In the genomic region with DNA sequence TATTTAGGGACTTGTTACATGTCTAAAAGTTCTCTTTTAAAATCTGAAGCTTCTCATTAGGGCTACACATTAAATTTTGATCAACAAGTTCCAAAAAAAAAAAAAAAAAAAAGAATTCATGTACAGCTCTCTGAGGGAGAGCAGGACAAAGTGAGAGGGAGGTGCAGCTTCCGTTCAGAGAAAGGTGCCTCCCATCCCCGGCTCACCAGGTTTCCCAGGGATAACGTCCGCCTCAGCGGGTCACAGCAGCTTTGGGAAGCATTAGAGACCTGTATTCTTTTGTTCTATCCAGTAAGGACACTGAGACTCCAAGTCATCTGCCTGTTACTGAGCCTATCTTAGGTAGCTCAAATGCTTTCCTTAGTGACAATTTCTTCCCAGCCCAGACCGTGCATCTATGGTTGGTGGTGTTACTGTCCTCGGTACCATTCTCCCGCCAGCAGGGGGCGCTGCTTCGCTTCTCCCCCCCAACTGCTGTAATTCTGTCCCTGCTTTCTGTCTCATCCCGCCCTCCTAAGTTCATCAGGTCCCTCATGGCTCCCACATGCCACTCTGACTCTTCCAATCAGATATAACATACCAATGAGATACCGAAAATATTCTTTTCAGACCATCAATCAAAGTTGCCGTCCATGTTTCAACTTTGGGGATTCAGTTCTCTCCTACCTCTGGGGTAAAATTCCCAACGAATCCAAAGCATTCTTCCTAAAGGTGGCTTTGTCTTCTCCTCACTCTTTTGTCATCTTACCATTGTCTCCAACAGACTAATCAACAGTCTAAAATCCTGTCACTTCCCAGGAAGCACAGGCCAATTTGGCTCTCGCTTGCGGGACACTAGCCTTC, we compare ENCODE assay signal across 8 cellular contexts.
DNase-seq lines count a peak whose midpoint lies in the region; ATAC-seq and TF ChIP-seq lines count a peak whose summit lies in the region.

No MANE protein-coding gene starts in this region.

- H3K36me3 ChIP-seq in DOHH2 (ENCODE audit: control insufficient read depth, low read length), result no peaks in the 10 kb centered on the region
- no peaks in the 10 kb centered on the region for H3K36me3 ChIP-seq in SU-DHL-6 (ENCODE audit: low read length)

- ATAC-seq in GM19468 (IDR thresholded peaks at IDR 0.05; ENCODE audit: extremely low read depth, unreplicated experiment), result peak; percentile 50
- peak; percentile 74 for ATAC-seq in HG03565 (IDR thresholded peaks at IDR 0.05; ENCODE audit: unreplicated experiment)

- TF ChIP-seq CTCF in DOHH2 (IDR thresholded peaks at IDR 0.05; ENCODE audit: low read depth, low read length, poor library complexity, severe bottlenecking), result peak; percentile 95
- TF ChIP-seq CTCF in SU-DHL-6 (IDR thresholded peaks at IDR 0.05; ENCODE audit: insufficient read depth, low read length, poor library complexity, severe bottlenecking), result peak; percentile 65
- peak; percentile 77 for TF ChIP-seq CTCF in astrocyte of the spinal cord (IDR thresholded peaks at IDR 0.05; ENCODE audit: low read depth, low read length)

- no peaks in the 10 kb centered on the region for H3K9me2 ChIP-seq in DOHH2 (replicated peaks; ENCODE audit: control insufficient read depth, low read length)
- H3K9me2 ChIP-seq in SU-DHL-6 (replicated peaks; ENCODE audit: insufficient read depth, low read length), result no peaks in the 10 kb centered on the region

- H3K4me3 ChIP-seq in DOHH2 (ENCODE audit: low read length) (no peak overlapping the region), SU-DHL-6 (ENCODE audit: insufficient read depth, low read length, poor library complexity, severe bottlenecking) (no peak overlapping the region), astrocyte of the spinal cord (ENCODE audit: low read depth, low read length) (no peak overlapping the region)

- H3K4me1 ChIP-seq in DOHH2 (ENCODE audit: control insufficient read depth, low read length), result no peaks in the 10 kb centered on the region

- DNase-seq in astrocyte of the spinal cord (ENCODE audit: low read depth, low spot score) (peak; percentile 46), iris pigment epithelial cell (ENCODE audit: low read depth) (peak; percentile 56), NCI-H1694 (lab: John Stamatoyannopoulos, UW) (no peak)
- DNase-seq in stimulated activated CD4-positive, alpha-beta T cell treated with anti-CD3 and anti-CD28 coated beads, TNF-alpha, amount 100 ng/mL, for 4 hours (ENCODE audit: low read depth in 3 of 3), result peak in 2 of 3 experiments; percentile 4 to 9

- H3K9me3 ChIP-seq in DOHH2 (ENCODE audit: control insufficient read depth, insufficient read depth, low read length) (no peaks in the 10 kb centered on the region), SU-DHL-6 (ENCODE audit: insufficient read depth, low read length) (no peaks in the 10 kb centered on the region)

- no peaks in the 10 kb centered on the region for H4K20me1 ChIP-seq in DOHH2 (ENCODE audit: control insufficient read depth, insufficient read depth, low read depth, low read length)
- H4K20me1 ChIP-seq in SU-DHL-6 (ENCODE audit: low read depth, low read length), result no peaks in the 10 kb centered on the region

- H3K27ac ChIP-seq in DOHH2 (ENCODE audit: low read depth, low read length) (no peak overlapping the region), SU-DHL-6 (ENCODE audit: low read depth, low read length) (no peak overlapping the region)

- H3F3A ChIP-seq in DOHH2 (ENCODE audit: control insufficient read depth, insufficient read depth) (no peaks in the 10 kb centered on the region), SU-DHL-6 (ENCODE audit: insufficient read depth) (no peaks in the 10 kb centered on the region)

- H3K4me2 ChIP-seq in DOHH2 (ENCODE audit: low read length) (no peak overlapping the region), SU-DHL-6 (ENCODE audit: low read depth, low read length, poor library complexity, severe bottlenecking) (no peak overlapping the region)

- no peak overlapping the region for H2AFZ ChIP-seq in SU-DHL-6 (ENCODE audit: low read depth, low read length, severe bottlenecking)

- H3K27me3 ChIP-seq in DOHH2 (ENCODE audit: control insufficient read depth, low read length) (no peaks in the 10 kb centered on the region), SU-DHL-6 (ENCODE audit: low read length) (no peaks in the 10 kb centered on the region)

- in situ Hi-C loops in astrocyte of the spinal cord (cut with HindIII; ENCODE audit: low sequenced_read_pairs), result no loop called here

- H3K79me2 ChIP-seq in DOHH2 (ENCODE audit: control insufficient read depth, low read length), result no peaks in the 10 kb centered on the region
- H3K79me2 ChIP-seq in SU-DHL-6 (ENCODE audit: insufficient read depth, low read length), result no peaks in the 10 kb centered on the region

- no peak overlapping the region for H3K9ac ChIP-seq in SU-DHL-6 (ENCODE audit: low read length)
